Comparison of ENCODE assay signal across 2 cellular contexts in genomic region chr16:57700801-57701551, GRCh38.
TF ChIP-seq lines count a peak whose summit lies in the region.

No MANE protein-coding gene starts in this region.

TF ChIP-seq in IMR-90, 13 proteins besides CTCF, POLR2A, EP300 and RAD21:
- TF ChIP-seq CEBPB (IDR thresholded peaks at IDR 0.05; ENCODE audit: low read depth, low read length) (no peak), FOS (IDR thresholded peaks at IDR 0.05; ENCODE audit: low read depth, low read length) (no peak), MAZ (IDR thresholded peaks at IDR 0.05; ENCODE audit: borderline replicate concordance, low read depth, low read length) (no peak), ELK1 (IDR thresholded peaks at IDR 0.05; ENCODE audit: borderline replicate concordance, low read depth, low read length) (no peak), MXI1 (IDR thresholded peaks at IDR 0.05; ENCODE audit: borderline replicate concordance, low read depth, low read length) (no peak), NFE2L2 (IDR thresholded peaks at IDR 0.05; ENCODE audit: low read depth, low read length) (no peak), RFX5 (IDR thresholded peaks at IDR 0.05; ENCODE audit: low read depth, low read length) (no peak), BHLHE40 (IDR thresholded peaks at IDR 0.05; ENCODE audit: low read depth, low read length) (no peak), RCOR1 (IDR thresholded peaks at IDR 0.05; ENCODE audit: insufficient replicate concordance, low read length) (no peak), MAFK (IDR thresholded peaks at IDR 0.05; ENCODE audit: low read depth, low read length) (no peak), SMC3 (IDR thresholded peaks at IDR 0.05; ENCODE audit: low read depth, low read length) (no peak), CHD1 (IDR thresholded peaks at IDR 0.05; ENCODE audit: low read depth, low read length) (no peak)
- TF ChIP-seq, protein P1, sequence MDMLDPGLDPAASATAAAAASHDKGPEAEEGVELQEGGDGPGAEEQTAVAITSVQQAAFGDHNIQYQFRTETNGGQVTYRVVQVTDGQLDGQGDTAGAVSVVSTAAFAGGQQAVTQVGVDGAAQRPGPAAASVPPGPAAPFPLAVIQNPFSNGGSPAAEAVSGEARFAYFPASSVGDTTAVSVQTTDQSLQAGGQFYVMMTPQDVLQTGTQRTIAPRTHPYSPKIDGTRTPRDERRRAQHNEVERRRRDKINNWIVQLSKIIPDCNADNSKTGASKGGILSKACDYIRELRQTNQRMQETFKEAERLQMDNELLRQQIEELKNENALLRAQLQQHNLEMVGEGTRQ (IDR thresholded peaks at IDR 0.05; ENCODE audit: low read depth, low read length): no peak

TF ChIP-seq in HepG2, 621 proteins besides CTCF, POLR2A, EP300 and RAD21 (continues in another document):
- TF ChIP-seq TAF1 (CRISPR knock-in tag; IDR thresholded peaks at IDR 0.05) (no peak), TBX2 (CRISPR knock-in tag; IDR thresholded peaks at IDR 0.05; ENCODE audit: borderline replicate concordance) (0 out of 2 replicates have a peak, but pooled peaks have one; percentile 4), GATAD2A (CRISPR knock-in tag; IDR thresholded peaks at IDR 0.05) (0 out of 2 replicates have a peak, but pooled peaks have one; percentile 20), ZNF292 (CRISPR knock-in tag; IDR thresholded peaks at IDR 0.05; ENCODE audit: borderline replicate concordance, low read depth) (peak; percentile 34; the same call in 1 of the 2 replicates), NONO (IDR thresholded peaks at IDR 0.05) (no peak), NONO (CRISPR knock-in tag; conservative IDR thresholded peaks at IDR 0.05) (peak; percentile 60; the same call in 1 of the 2 replicates), TCF12 (IDR thresholded peaks at IDR 0.05) (no peak), TCF12 (CRISPR knock-in tag; IDR thresholded peaks at IDR 0.05) (no peak), CCDC6 (CRISPR knock-in tag; IDR thresholded peaks at IDR 0.05) (0 out of 2 replicates have a peak, but pooled peaks have one; percentile 23), ZFY (CRISPR knock-in tag; IDR thresholded peaks at IDR 0.05) (0 out of 2 replicates have a peak, but pooled peaks have one; percentile 32), ZSCAN30 (CRISPR knock-in tag; IDR thresholded peaks at IDR 0.05) (no peak), U2AF2 (IDR thresholded peaks at IDR 0.05; ENCODE audit: low read depth, low read length) (no peak), MTF2 (CRISPR knock-in tag; IDR thresholded peaks at IDR 0.05; ENCODE audit: borderline replicate concordance) (0 out of 2 replicates have a peak, but pooled peaks have one; percentile 20), ZNF431 (CRISPR knock-in tag; IDR thresholded peaks at IDR 0.05; ENCODE audit: borderline replicate concordance, low read depth) (0 out of 2 replicates have a peak, but pooled peaks have one; percentile 45), RXRB (CRISPR knock-in tag; IDR thresholded peaks at IDR 0.05; ENCODE audit: borderline replicate concordance) (0 out of 2 replicates have a peak, but pooled peaks have one; percentile 18), ZNF768 (CRISPR knock-in tag; IDR thresholded peaks at IDR 0.05) (peak; percentile 100), ARID2 (CRISPR knock-in tag; IDR thresholded peaks at IDR 0.05; ENCODE audit: borderline replicate concordance) (no peak), ZNF362 (CRISPR knock-in tag; IDR thresholded peaks at IDR 0.05; ENCODE audit: borderline replicate concordance) (peak; percentile 67), ZNF780A (CRISPR knock-in tag; IDR thresholded peaks at IDR 0.05) (no peak), ZNF569 (CRISPR knock-in tag; IDR thresholded peaks at IDR 0.05; ENCODE audit: borderline replicate concordance) (no peak), ZNF589 (CRISPR knock-in tag; conservative IDR thresholded peaks at IDR 0.05) (no peak), ZBTB25 (CRISPR knock-in tag; IDR thresholded peaks at IDR 0.05) (no peak), ZNF781 (CRISPR knock-in tag; IDR thresholded peaks at IDR 0.05; ENCODE audit: borderline replicate concordance, not compliant biosample characterization) (peak; percentile 46), GABPB1 (CRISPR knock-in tag; IDR thresholded peaks at IDR 0.05) (no peak; the same call in 1 of the 2 replicates), NR2C2 (CRISPR knock-in tag; IDR thresholded peaks at IDR 0.05; ENCODE audit: borderline replicate concordance) (peak; percentile 64; the same call in 1 of the 2 replicates), SSRP1 (CRISPR knock-in tag; IDR thresholded peaks at IDR 0.05) (no peak), NR2F1 (CRISPR knock-in tag; IDR thresholded peaks at IDR 0.05) (0 out of 4 replicates have a peak, but pooled peaks of 1 of the 2 experiments have one; percentile 38), ZNF816 (CRISPR knock-in tag; IDR thresholded peaks at IDR 0.05; ENCODE audit: borderline replicate concordance) (no peak), PAXIP1 (CRISPR knock-in tag; conservative IDR thresholded peaks at IDR 0.05) (peak; percentile 69), ZNF605 (CRISPR knock-in tag; IDR thresholded peaks at IDR 0.05) (0 out of 2 replicates have a peak, but pooled peaks have one; percentile 56), ELF3 (CRISPR knock-in tag; IDR thresholded peaks at IDR 0.05) (0 out of 2 replicates have a peak, but pooled peaks have one; percentile 43), TFDP2 (CRISPR knock-in tag; IDR thresholded peaks at IDR 0.05) (0 out of 2 replicates have a peak, but pooled peaks have one; percentile 11), POGZ (CRISPR knock-in tag; IDR thresholded peaks at IDR 0.05) (peak; percentile 13; the same call in 1 of the 2 replicates), HNF1A (IDR thresholded peaks at IDR 0.05; ENCODE audit: low read depth) (0 out of 2 replicates have a peak, but pooled peaks have one; percentile 18), HNF1A (CRISPR knock-in tag; IDR thresholded peaks at IDR 0.05; ENCODE audit: borderline replicate concordance) (peak; percentile 75; the same call in 1 of the 2 replicates)
- TF ChIP-seq, protein P2, sequence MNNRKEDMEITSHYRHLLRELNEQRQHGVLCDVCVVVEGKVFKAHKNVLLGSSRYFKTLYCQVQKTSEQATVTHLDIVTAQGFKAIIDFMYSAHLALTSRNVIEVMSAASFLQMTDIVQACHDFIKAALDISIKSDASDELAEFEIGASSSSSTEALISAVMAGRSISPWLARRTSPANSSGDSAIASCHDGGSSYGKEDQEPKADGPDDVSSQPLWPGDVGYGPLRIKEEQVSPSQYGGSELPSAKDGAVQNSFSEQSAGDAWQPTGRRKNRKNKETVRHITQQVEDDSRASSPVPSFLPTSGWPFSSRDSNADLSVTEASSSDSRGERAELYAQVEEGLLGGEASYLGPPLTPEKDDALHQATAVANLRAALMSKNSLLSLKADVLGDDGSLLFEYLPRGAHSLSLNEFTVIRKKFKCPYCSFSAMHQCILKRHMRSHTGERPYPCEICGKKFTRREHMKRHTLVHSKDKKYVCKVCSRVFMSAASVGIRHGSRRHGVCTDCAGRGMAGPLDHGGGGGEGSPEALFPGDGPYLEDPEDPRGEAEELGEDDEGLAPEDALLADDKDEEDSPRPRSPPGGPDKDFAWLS (CRISPR knock-in tag; IDR thresholded peaks at IDR 0.05; ENCODE audit: borderline replicate concordance): no peak
- TF ChIP-seq, protein P3, sequence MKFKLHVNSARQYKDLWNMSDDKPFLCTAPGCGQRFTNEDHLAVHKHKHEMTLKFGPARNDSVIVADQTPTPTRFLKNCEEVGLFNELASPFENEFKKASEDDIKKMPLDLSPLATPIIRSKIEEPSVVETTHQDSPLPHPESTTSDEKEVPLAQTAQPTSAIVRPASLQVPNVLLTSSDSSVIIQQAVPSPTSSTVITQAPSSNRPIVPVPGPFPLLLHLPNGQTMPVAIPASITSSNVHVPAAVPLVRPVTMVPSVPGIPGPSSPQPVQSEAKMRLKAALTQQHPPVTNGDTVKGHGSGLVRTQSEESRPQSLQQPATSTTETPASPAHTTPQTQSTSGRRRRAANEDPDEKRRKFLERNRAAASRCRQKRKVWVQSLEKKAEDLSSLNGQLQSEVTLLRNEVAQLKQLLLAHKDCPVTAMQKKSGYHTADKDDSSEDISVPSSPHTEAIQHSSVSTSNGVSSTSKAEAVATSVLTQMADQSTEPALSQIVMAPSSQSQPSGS (CRISPR knock-in tag; IDR thresholded peaks at IDR 0.05): 0 out of 2 replicates have a peak, but pooled peaks have one; percentile 2
